Comparison of ENCODE assay signal across 33 cellular contexts in the genomic region with DNA sequence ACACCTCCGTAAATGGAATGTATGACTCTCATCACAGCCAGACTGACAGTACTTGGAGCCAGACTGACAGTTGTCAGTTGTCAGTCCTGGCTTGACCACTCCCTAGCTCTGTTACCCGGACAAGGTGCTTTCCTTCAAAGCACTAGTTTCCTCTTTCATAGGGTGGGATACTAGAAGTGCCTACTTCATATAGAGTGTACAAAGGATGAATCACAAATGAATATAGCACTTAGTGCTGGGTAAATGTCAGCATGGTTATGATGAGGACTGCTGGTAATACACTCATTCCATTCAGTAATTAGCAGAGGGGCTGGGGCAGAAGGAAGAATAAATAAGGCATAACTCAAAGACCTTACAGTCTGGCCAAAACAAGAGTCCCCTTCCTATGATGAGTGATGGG.
DNase-seq lines count a peak whose midpoint lies in the region; ATAC-seq, FAIRE-seq and TF ChIP-seq lines count a peak whose summit lies in the region.
"Had no signal": no experiment of that assay in that cellular context is flagged by ENCODE, and none has a peak within 500 bp of the region (broad histone marks: within the 10 kb centered on the region; RNA-seq: fewer than 3 reads in every experiment).

No MANE protein-coding gene starts in this region.

- no peak overlapping the region for H2AFZ ChIP-seq in IMR-90 (replicated peaks; ENCODE audit: low read length, poor library complexity)
- H2AFZ ChIP-seq: GM23338 had no signal

- DNase-seq in DMS53 (lab: John Stamatoyannopoulos, UW) = peak; percentile 57
- DNase-seq in DMS53 treated with DMSO at 0.1 percent for 48 hours (lab: John Stamatoyannopoulos, UW; ENCODE audit: unreplicated experiment) = no peak
- DNase-seq in IMR-90 = no peak
- no peak for DNase-seq in endothelial cell (ENCODE audit: low spot score)
- DNase-seq in stimulated activated effector memory CD8-positive, alpha-beta T cell treated with anti-CD3 and anti-CD28 coated beads, Interleukin-12 subunit alpha, Interleukin-12 subunit beta, amount 100 ng/mL, for 72 hours (ENCODE audit: low spot score in 2 of 2) = no peak
- DNase-seq in activated CD8-positive, alpha-beta memory T cell treated with anti-CD3 and anti-CD28 coated beads, Interleukin-2, amount 10 ng/mL, durations not matched to agents 7 days and 5 days = no peak
- no peak for DNase-seq in dermis blood vessel endothelial cell
- no peak for DNase-seq in GM12891 (ENCODE audit: insufficient read length, low spot score)
- DNase-seq: activated gamma-delta T cell; activated T-cell treated with anti-CD3 and anti-CD28 coated beads, Interleukin-2, amount 50 U/mL, for 1 hour; caudate nucleus; EL; foreskin fibroblast; islet precursor cell; left ventricle myocardium inferior; NCI-H1092; NCI-H526; occipital lobe; SIG-M5; stimulated activated CD4-positive, alpha-beta T cell treated with anti-CD3 and anti-CD28 coated beads, Interleukin-12 subunit alpha, Interleukin-12 subunit beta, amount 100 ng/mL, for 4 hours; stimulated activated CD4-positive, alpha-beta T cell treated with anti-CD3 and anti-CD28 coated beads, Interleukin-4, amount 100 ng/mL, for 1 hour; substantia nigra had no signal

- H3K27ac Mint-ChIP-seq in endothelial cell (ENCODE audit: unreplicated experiment) = peak overlapping the region; percentile 91
- peak overlapping the region; percentile 41 for H3K27ac Mint-ChIP-seq in stimulated activated effector memory CD8-positive, alpha-beta T cell treated with anti-CD3 and anti-CD28 coated beads, Interleukin-12 subunit alpha, Interleukin-12 subunit beta, amount 100 ng/mL, for 72 hours
- no peak overlapping the region for H3K27ac Mint-ChIP-seq in activated CD8-positive, alpha-beta memory T cell treated with anti-CD3 and anti-CD28 coated beads, Interleukin-2, amount 10 ng/mL, durations not matched to agents 7 days and 5 days
- H3K27ac Mint-ChIP-seq: GM23338; T-helper 2 cell treated with Interferon-gamma antibody and Interleukin-4, amounts not matched to agents 5 μg/mL and 100 μg/mL, for 36 hours; type B pancreatic cell had no signal

- H3K56ac ChIP-seq in IMR-90 (ENCODE audit: extremely low read depth, insufficient read depth, low read length) = no peak overlapping the region

- peaks cover 5% of the 10 kb centered on the region for H3K27me3 Mint-ChIP-seq in endothelial cell (ENCODE audit: unreplicated experiment)
- H3K27me3 Mint-ChIP-seq in activated CD8-positive, alpha-beta memory T cell treated with anti-CD3 and anti-CD28 coated beads, Interleukin-2, amount 10 ng/mL, durations not matched to agents 7 days and 5 days = no peaks in the 10 kb centered on the region
- H3K27me3 Mint-ChIP-seq: type B pancreatic cell had no signal

- peaks cover 1% of the 10 kb centered on the region; the same call in 1 of the 2 replicates for H3K27me3 ChIP-seq in IMR-90 (ENCODE audit: control insufficient read depth, insufficient read depth, low read length)

- no peaks in the 10 kb centered on the region for H3K9me3 ChIP-seq in IMR-90 (ENCODE audit: control insufficient read depth, insufficient read depth, low read length)
- H3K9me3 ChIP-seq: esophagus muscularis mucosa, left ventricle myocardium inferior, prostate gland had no signal

- no peak for FAIRE-seq in GM12891 (lab: Jason Lieb, UNC)
- FAIRE-seq: D721Med, RCC 7860 had no signal

- TF ChIP-seq POLR2A in IMR-90 (IDR thresholded peaks at IDR 0.05; ENCODE audit: low read depth, low read length) (no peak), GM12891 (IDR thresholded peaks at IDR 0.05; ENCODE audit: low read depth, low read length) (no peak)

- no peaks in the 10 kb centered on the region for H3K36me3 Mint-ChIP-seq in endothelial cell (ENCODE audit: low read depth, unreplicated experiment)
- no peaks in the 10 kb centered on the region for H3K36me3 Mint-ChIP-seq in stimulated activated effector memory CD8-positive, alpha-beta T cell treated with anti-CD3 and anti-CD28 coated beads, Interleukin-12 subunit alpha, Interleukin-12 subunit beta, amount 100 ng/mL, for 72 hours
- H3K36me3 Mint-ChIP-seq in activated CD8-positive, alpha-beta memory T cell treated with anti-CD3 and anti-CD28 coated beads, Interleukin-2, amount 10 ng/mL, durations not matched to agents 7 days and 5 days = peaks cover 6% of the 10 kb centered on the region
- H3K36me3 Mint-ChIP-seq: type B pancreatic cell had no signal

- H2BK15ac ChIP-seq in IMR-90 (ENCODE audit: low read depth, low read length) = no peak overlapping the region

- H4K5ac ChIP-seq in IMR-90 (ENCODE audit: low read depth, low read length) = no peak overlapping the region

- no peak overlapping the region for H3K14ac ChIP-seq in IMR-90 (replicated peaks; ENCODE audit: low read depth, low read length)

- H2BK120ac ChIP-seq in IMR-90 (ENCODE audit: low read depth, low read length) = no peak overlapping the region

- no TSS peak for BruUV-seq in IMR-90 (replicated peaks; lab: Mats Ljungman, UMichigan)

- H3K4me3 Mint-ChIP-seq in endothelial cell (ENCODE audit: unreplicated experiment) = no peak overlapping the region
- no peak overlapping the region for H3K4me3 Mint-ChIP-seq in stimulated activated effector memory CD8-positive, alpha-beta T cell treated with anti-CD3 and anti-CD28 coated beads, Interleukin-12 subunit alpha, Interleukin-12 subunit beta, amount 100 ng/mL, for 72 hours
- H3K4me3 Mint-ChIP-seq in activated CD8-positive, alpha-beta memory T cell treated with anti-CD3 and anti-CD28 coated beads, Interleukin-2, amount 10 ng/mL, durations not matched to agents 7 days and 5 days = no peak overlapping the region
- H3K4me3 Mint-ChIP-seq: GM23338; T-helper 2 cell treated with Interferon-gamma antibody and Interleukin-4, amounts not matched to agents 5 μg/mL and 100 μg/mL, for 36 hours; type B pancreatic cell had no signal

- H3K4me3 ChIP-seq in IMR-90 (ENCODE audit: insufficient read depth, low read depth, low read length) = no peak overlapping the region
- H3K4me3 ChIP-seq: coronary artery, esophagus muscularis mucosa, GM23338, left ventricle myocardium inferior, prostate gland had no signal

- no peaks in the 10 kb centered on the region for H3K9me3 Mint-ChIP-seq in endothelial cell (ENCODE audit: unreplicated experiment)
- H3K9me3 Mint-ChIP-seq in stimulated activated effector memory CD8-positive, alpha-beta T cell treated with anti-CD3 and anti-CD28 coated beads, Interleukin-12 subunit alpha, Interleukin-12 subunit beta, amount 100 ng/mL, for 72 hours = no peaks in the 10 kb centered on the region
- H3K9me3 Mint-ChIP-seq in activated CD8-positive, alpha-beta memory T cell treated with anti-CD3 and anti-CD28 coated beads, Interleukin-2, amount 10 ng/mL, durations not matched to agents 7 days and 5 days (ENCODE audit: low read depth) = no peaks in the 10 kb centered on the region
- H3K9me3 Mint-ChIP-seq: GM23338, type B pancreatic cell had no signal

- CTCF ChIA-PET in IMR-90 (lab: Yijun Ruan, JAX) = no interaction called here
- CTCF ChIA-PET in activated CD8-positive, alpha-beta memory T cell treated with anti-CD3 and anti-CD28 coated beads, Interleukin-2, amount 10 ng/mL, durations not matched to agents 7 days and 5 days (lab: Charles Lee) = interaction anchor here (0.6 to 1.0 kb wide), 2 partner anchors 17 kb away, joined by 3 read pairs; no protein-coding TSS in a partner anchor

- TF ChIP-seq CTCF in IMR-90 (conservative IDR thresholded peaks at IDR 0.05; ENCODE audit: low read depth, low read length) (no peak), endothelial cell (IDR thresholded peaks at IDR 0.05; ENCODE audit: unreplicated experiment) (no peak)

- no peaks in the 10 kb centered on the region for H3K4me1 ChIP-seq in IMR-90 (ENCODE audit: control insufficient read depth, insufficient read depth, low read length)
- H3K4me1 ChIP-seq: esophagus muscularis mucosa, prostate gland had no signal

- H2AK9ac ChIP-seq in IMR-90 (replicated peaks; ENCODE audit: low read depth, low read length, poor library complexity) = no peak overlapping the region

- dilution Hi-C loops in IMR-90 (cut with HindIII; ENCODE audit: low sequenced_read_pairs, unreplicated experiment) = no loop called here

- H3K4ac ChIP-seq in IMR-90 (ENCODE audit: low read depth, low read length) = no peak overlapping the region

- in situ Hi-C loops in IMR-90 (cut with MboI; ENCODE audit: low sequenced_read_pairs) = no loop called here

- no peak overlapping the region for H4K8ac ChIP-seq in IMR-90 (ENCODE audit: low read depth in 2 of 2, low read length in 2 of 2)

- H3K4me1 Mint-ChIP-seq in endothelial cell (ENCODE audit: unreplicated experiment) = peaks cover 26% of the 10 kb centered on the region
- H3K4me1 Mint-ChIP-seq in stimulated activated effector memory CD8-positive, alpha-beta T cell treated with anti-CD3 and anti-CD28 coated beads, Interleukin-12 subunit alpha, Interleukin-12 subunit beta, amount 100 ng/mL, for 72 hours = peaks cover 50% of the 10 kb centered on the region
- H3K4me1 Mint-ChIP-seq in activated CD8-positive, alpha-beta memory T cell treated with anti-CD3 and anti-CD28 coated beads, Interleukin-2, amount 10 ng/mL, durations not matched to agents 7 days and 5 days = peaks cover 52% of the 10 kb centered on the region

- H3K18ac ChIP-seq in IMR-90 (ENCODE audit: low read depth, low read length) = no peak overlapping the region

- no peaks in the 10 kb centered on the region for H3K9me1 ChIP-seq in IMR-90 (ENCODE audit: insufficient read depth, low read length)

- no peak overlapping the region for H2BK20ac ChIP-seq in IMR-90 (ENCODE audit: low read depth, low read length)

- no peak overlapping the region for H4K91ac ChIP-seq in IMR-90 (ENCODE audit: insufficient read depth, low read depth, low read length)

- no peaks in the 10 kb centered on the region for H3K36me3 ChIP-seq in IMR-90 (ENCODE audit: control insufficient read depth, insufficient read depth, low read length)
- H3K36me3 ChIP-seq: esophagus muscularis mucosa, left ventricle myocardium inferior, prostate gland had no signal

- no peak for ATAC-seq in IMR-90 (ENCODE audit: low read depth)
- ATAC-seq in stimulated activated effector memory CD8-positive, alpha-beta T cell treated with anti-CD3 and anti-CD28 coated beads, Interleukin-12 subunit alpha, Interleukin-12 subunit beta, amount 100 ng/mL, for 72 hours = peak; percentile 53
- ATAC-seq in activated CD8-positive, alpha-beta memory T cell treated with anti-CD3 and anti-CD28 coated beads, Interleukin-2, amount 10 ng/mL, durations not matched to agents 7 days and 5 days = no peak
- ATAC-seq: GM23338, sciatic nerve had no signal

- POLR2A ChIA-PET in IMR-90 (lab: Charles Lee; ENCODE audit: unreplicated experiment) = no interaction called here

- H2BK5ac ChIP-seq in IMR-90 (ENCODE audit: low read depth, low read length, poor library complexity, severe bottlenecking) = no peak overlapping the region

- TF ChIP-seq RAD21 in IMR-90 (IDR thresholded peaks at IDR 0.05; ENCODE audit: low read length) = no peak

- 0 out of 2 replicates have a peak overlapping the region, but pooled peaks have one; percentile 30 for H2AK5ac ChIP-seq in IMR-90 (ENCODE audit: low read depth, low read length)

- no peaks in the 10 kb centered on the region for H3K79me1 ChIP-seq in IMR-90 (ENCODE audit: low read depth in 1 of 2, low read length in 2 of 2)

- H3K27ac ChIP-seq in IMR-90 (ENCODE audit: insufficient read depth, low read length) = no peak overlapping the region
- H3K27ac ChIP-seq: 22Rv1, C4-2B, coronary artery, esophagus muscularis mucosa, left ventricle myocardium inferior, prostate gland had no signal

- H3K9ac ChIP-seq in IMR-90 (ENCODE audit: low read depth, low read length) = no peak overlapping the region

- no CpG with 5 or more reads among the region's 2 CpGs for WGBS in IMR-90 (ENCODE audit: extremely low coverage in 2 of 2, insufficient read length in 1 of 2), 2 experiments

- no peaks in the 10 kb centered on the region for H4K20me1 ChIP-seq in IMR-90 (ENCODE audit: insufficient read depth, low read length)

- intact Hi-C loops in IMR-90 (cut with micrococcal nuclease) = no loop called here

- no peak overlapping the region for H3K4me2 ChIP-seq in IMR-90 (ENCODE audit: low read depth, low read length)
- H3K4me2 ChIP-seq: GM23338 had no signal

- no peak overlapping the region for H3K23ac ChIP-seq in IMR-90 (ENCODE audit: low read depth, low read length)
